ENCODE assay signal across 30 cellular contexts in genomic region chr15:78343431-78343830, GRCh38. TPM values are rescaled to one million over a fixed set of nuclear protein-coding genes. Genes with fewer than 3 reads are reported as not detected.
"Had no signal": no experiment of that assay in that cellular context is flagged by ENCODE, and none has a peak within 500 bp of the region (broad histone marks: within the 10 kb centered on the region; RNA-seq: fewer than 3 reads in every experiment).

No MANE protein-coding gene starts in this region.

- H3K27ac Mint-ChIP-seq: activated B cell treated with CpG ODN at 0.5 μM for 24 hours; activated CD4-positive, alpha-beta memory T cell treated with anti-CD3 and anti-CD28 coated beads, Interleukin-2, amount 10 ng/mL, durations not matched to agents 7 days and 5 days; activated naive CD8-positive, alpha-beta T cell treated with anti-CD3 and anti-CD28 coated beads, Interleukin-2, amount 50 U/mL, for 24 hours; activated T-helper 1 cell treated with anti-CD3 and anti-CD28 coated beads, Interleukin-12 subunit alpha, Interleukin-12 subunit beta, Interleukin-2, Interleukin-4 antibody, amounts not matched to agents 30 ng/mL and 10 ng/mL and 1 ng/mL, durations not matched to agents 14 hours and 24 hours and 36 hours; immature natural killer cell; naive thymus-derived CD4-positive, alpha-beta T cell; stimulated activated naive CD8-positive, alpha-beta T cell treated with anti-CD3 and anti-CD28 coated beads, Interleukin-15, Interleukin-2, amounts not matched to agents 100 ng/mL and 50 ng/mL, for 24 hours; T-helper 1 cell treated with Interleukin-12 subunit alpha and Interleukin-12 subunit beta and Interleukin-4 antibody, amounts not matched to agents 30 μg/mL and 1 μg/mL, for 36 hours had no signal

- H3K36me3 Mint-ChIP-seq: naive thymus-derived CD4-positive, alpha-beta T cell had no signal

- H3K9me3 Mint-ChIP-seq: activated B cell treated with CpG ODN at 0.5 μM for 24 hours; activated CD4-positive, alpha-beta memory T cell treated with anti-CD3 and anti-CD28 coated beads, Interleukin-2, amount 10 ng/mL, durations not matched to agents 7 days and 5 days; activated naive CD8-positive, alpha-beta T cell treated with anti-CD3 and anti-CD28 coated beads, Interleukin-2, amount 50 U/mL, for 24 hours; activated T-helper 1 cell treated with anti-CD3 and anti-CD28 coated beads, Interleukin-12 subunit alpha, Interleukin-12 subunit beta, Interleukin-2, Interleukin-4 antibody, amounts not matched to agents 30 ng/mL and 10 ng/mL and 1 ng/mL, durations not matched to agents 14 hours and 24 hours and 36 hours; immature natural killer cell; naive thymus-derived CD4-positive, alpha-beta T cell; stimulated activated naive CD8-positive, alpha-beta T cell treated with anti-CD3 and anti-CD28 coated beads, Interleukin-15, Interleukin-2, amounts not matched to agents 100 ng/mL and 50 ng/mL, for 24 hours; T-helper 1 cell treated with Interleukin-12 subunit alpha and Interleukin-12 subunit beta and Interleukin-4 antibody, amounts not matched to agents 30 μg/mL and 1 μg/mL, for 36 hours had no signal

- ATAC-seq: activated naive CD8-positive, alpha-beta T cell treated with anti-CD3 and anti-CD28 coated beads, Interleukin-2, amount 50 U/mL, for 24 hours; left lung; naive thymus-derived CD4-positive, alpha-beta T cell had no signal

- H3K36me3 ChIP-seq: cardiac muscle cell, left lung, neutrophil, ovary, prostate gland, right atrium auricular region, tibial artery, uterus had no signal

- H3K4me1 Mint-ChIP-seq: immature natural killer cell had no signal

- H3K4me3 Mint-ChIP-seq: activated B cell treated with CpG ODN at 0.5 μM for 24 hours; activated CD4-positive, alpha-beta memory T cell treated with anti-CD3 and anti-CD28 coated beads, Interleukin-2, amount 10 ng/mL, durations not matched to agents 7 days and 5 days; activated naive CD8-positive, alpha-beta T cell treated with anti-CD3 and anti-CD28 coated beads, Interleukin-2, amount 50 U/mL, for 24 hours; activated T-helper 1 cell treated with anti-CD3 and anti-CD28 coated beads, Interleukin-12 subunit alpha, Interleukin-12 subunit beta, Interleukin-2, Interleukin-4 antibody, amounts not matched to agents 30 ng/mL and 10 ng/mL and 1 ng/mL, durations not matched to agents 14 hours and 24 hours and 36 hours; immature natural killer cell; naive thymus-derived CD4-positive, alpha-beta T cell; stimulated activated naive CD8-positive, alpha-beta T cell treated with anti-CD3 and anti-CD28 coated beads, Interleukin-15, Interleukin-2, amounts not matched to agents 100 ng/mL and 50 ng/mL, for 24 hours; T-helper 1 cell treated with Interleukin-12 subunit alpha and Interleukin-12 subunit beta and Interleukin-4 antibody, amounts not matched to agents 30 μg/mL and 1 μg/mL, for 36 hours had no signal

- H3K27me3 ChIP-seq: ovary had no signal

- DNase-seq: activated B cell treated with CpG ODN at 0.5 μM for 24 hours; activated CD4-positive, alpha-beta memory T cell treated with anti-CD3 and anti-CD28 coated beads, Interleukin-2, amount 10 ng/mL, durations not matched to agents 7 days and 5 days; activated CD4-positive, alpha-beta T cell treated with anti-CD3 and anti-CD28 coated beads for 4 hours; activated gamma-delta T cell; activated naive CD4-positive, alpha-beta T cell treated with anti-CD3 and anti-CD28 coated beads, Interleukin-2, amount 50 U/mL, for 16 hours; activated naive CD8-positive, alpha-beta T cell treated with anti-CD3 and anti-CD28 coated beads, Interleukin-2, amount 50 U/mL, for 24 hours; effector CD4-positive, alpha-beta T cell; erythroblast; foreskin fibroblast; immature natural killer cell; kidney glomerular epithelial cell; left lung; naive thymus-derived CD4-positive, alpha-beta T cell; ovary; stimulated activated CD4-positive, alpha-beta T cell treated with anti-CD3 and anti-CD28 coated beads, Interleukin-1b, Interleukin-23, amount 100 ng/mL, for 48 hours; substantia nigra; T1000; tibial artery; uterus had no signal

- H3K4me3 ChIP-seq: cardiac muscle cell, left lung, lung, ovary, prostate gland, right atrium auricular region, tibial artery, uterus had no signal

RNA-seq across cellular contexts. Expression of gene CRABP1, which starts 3.3 kb away (rescaled TPM):
- total RNA-seq: activated B cell treated with CpG ODN at 0.5 μM for 24 hours; activated CD4-positive, alpha-beta memory T cell treated with anti-CD3 and anti-CD28 coated beads, Interleukin-2, amount 10 ng/mL, durations not matched to agents 7 days and 5 days; activated T-helper 1 cell treated with anti-CD3 and anti-CD28 coated beads, Interleukin-12 subunit alpha, Interleukin-12 subunit beta, Interleukin-2, Interleukin-4 antibody, amounts not matched to agents 30 ng/mL and 10 ng/mL and 1 ng/mL, durations not matched to agents 14 hours and 24 hours and 36 hours; fibroblast of lung; glomerular endothelial cell; left lung; mesenteric fat pad; naive thymus-derived CD4-positive, alpha-beta T cell; prostate gland; right atrium auricular region had no signal
